ENCODE assay signal across 8 cellular contexts in genomic region chr7:36367561-36367889, GRCh38. TPM values are rescaled to one million over a fixed set of nuclear protein-coding genes. Genes with fewer than 3 reads are reported as not detected.
DNase-seq lines count a peak whose midpoint lies in the region; ATAC-seq, FAIRE-seq and TF ChIP-seq lines count a peak whose summit lies in the region.

No MANE protein-coding gene starts in this region.

- peak; percentile 28 for ATAC-seq in GM19043 (IDR thresholded peaks at IDR 0.05; ENCODE audit: low read depth, unreplicated experiment)
- no peak for ATAC-seq in GM18517 (IDR thresholded peaks at IDR 0.05; ENCODE audit: unreplicated experiment)

- H3K4me3 ChIP-seq in fibroblast of the aortic adventitia (ENCODE audit: low read depth, low read length) (peak overlapping the region; percentile 86), skeletal muscle cell (ENCODE audit: low read depth, low read length) (peak overlapping the region; percentile 64)

- CTCF ChIA-PET in RWPE1 (lab: Yijun Ruan, JAX), result interaction anchor here (0.6 to 1.3 kb wide), 6 partner anchors 12 to 328 kb away, joined by 3 to 4 read pairs (median 4); no protein-coding TSS in a partner anchor

- TF ChIP-seq CTCF in RWPE1 (conservative IDR thresholded peaks at IDR 0.05; ENCODE audit: low read depth) (no peak), fibroblast of the aortic adventitia (IDR thresholded peaks at IDR 0.05; ENCODE audit: insufficient read depth, low read length) (no peak)

- no peak for FAIRE-seq in GM12892 (lab: Jason Lieb, UNC)

- H3K27ac ChIP-seq in RWPE1, result peak overlapping the region; percentile 64

- POLR2A ChIA-PET in RWPE1 (lab: Yijun Ruan, JAX; ENCODE audit: low non-redundant PET), result no interaction called here

- no peak for DNase-seq in RWPE1 (ENCODE audit: low spot score)
- no peak for DNase-seq in fibroblast of the aortic adventitia (ENCODE audit: low read depth)
- DNase-seq in skeletal muscle cell (ENCODE audit: low read depth), result no peak
- no peak for DNase-seq in GM12892 (ENCODE audit: insufficient read length)
- no peak for DNase-seq in DMS153 treated with DMSO at 0.1 percent for 48 hours (lab: John Stamatoyannopoulos, UW; ENCODE audit: unreplicated experiment)
- no peak for DNase-seq in activated CD8-positive, alpha-beta memory T cell treated with anti-CD3 and anti-CD28 coated beads, Interleukin-2, amount 50 U/mL, for 4 hours

- no peak for TF ChIP-seq POLR2A in GM12892 (IDR thresholded peaks at IDR 0.05; ENCODE audit: low read depth, low read length)

RNA-seq across cellular contexts. Expression of gene ANLN, which starts 22.1 kb away (rescaled TPM):
- total RNA-seq in fibroblast of the aortic adventitia (ENCODE audit: low replicate concordance), result 9.1 and 171 TPM in 2 replicates
- polyA plus RNA-seq in GM12892 (2012; ENCODE audit: missing spikeins), result 9.1 TPM
